32 cellular contexts compared by ENCODE assay signal in genomic region chr5:181149355-181149754, GRCh38. TPM values are rescaled to one million over a fixed set of nuclear protein-coding genes. Genes with fewer than 3 reads are reported as not detected.
A peak's percentile ranks its signal among the peaks of the same experiment; 100 is the strongest.
DNase-seq lines count a peak whose midpoint lies in the region; ATAC-seq and TF ChIP-seq lines count a peak whose summit lies in the region.
"Had no signal": no experiment of that assay in that cellular context is flagged by ENCODE, and none has a peak within 500 bp of the region (broad histone marks: within the 10 kb centered on the region; RNA-seq: fewer than 3 reads in every experiment).

No MANE protein-coding gene starts in this region.

- no TSS peak for BruUV-seq in PC-3 (replicated peaks; lab: Mats Ljungman, UMichigan)
- BruUV-seq in mammary epithelial cell (replicated peaks; lab: Mats Ljungman, UMichigan): no TSS peak

- H3K36me3 Mint-ChIP-seq in activated naive CD4-positive, alpha-beta T cell treated with anti-CD3 and anti-CD28 coated beads for 36 hours (ENCODE audit: low read depth): no peaks in the 10 kb centered on the region
- peaks cover 0 to 3% (median 0%) of the 10 kb centered on the region in 3 donors for H3K36me3 Mint-ChIP-seq in CD8-positive, alpha-beta memory T cell
- H3K36me3 Mint-ChIP-seq: CD8-positive, alpha-beta T cell had no signal

- H3K4me2 ChIP-seq in PC-3 (ENCODE audit: low read length): peak overlapping the region; percentile 44
- H3K4me2 ChIP-seq in mammary epithelial cell (ENCODE audit: insufficient read depth, low read depth, low read length): peak overlapping the region; percentile 67
- H3K4me2 ChIP-seq: A549 had no signal

- intact Hi-C loops in PC-3 (cut with micrococcal nuclease) (no loop called here), mammary epithelial cell (cut with micrococcal nuclease) (no loop called here)
- intact Hi-C loops in activated naive CD4-positive, alpha-beta T cell treated with anti-CD3 and anti-CD28 coated beads for 36 hours (cut with micrococcal nuclease): no loop called here

- TF ChIP-seq EP300 in tibial nerve (IDR thresholded peaks at IDR 0.05): no peak

- peaks cover 36% of the 10 kb centered on the region for H3K27me3 Mint-ChIP-seq in activated naive CD4-positive, alpha-beta T cell treated with anti-CD3 and anti-CD28 coated beads for 36 hours (ENCODE audit: low read depth)
- peaks cover 32 to 57% of the 10 kb centered on the region in 2 donors for H3K27me3 Mint-ChIP-seq in CD8-positive, alpha-beta memory T cell

- TF ChIP-seq CTCF in PC-3 (conservative IDR thresholded peaks at IDR 0.05; ENCODE audit: low read depth, low read length) (no peak), mammary epithelial cell (conservative IDR thresholded peaks at IDR 0.05 in 1 of 2, IDR thresholded peaks at IDR 0.05 in 1 of 2; ENCODE audit: extremely low read depth in 1 of 2, insufficient read depth in 1 of 2, low read depth in 1 of 2, low read length in 2 of 2) (no peak), foreskin keratinocyte (conservative IDR thresholded peaks at IDR 0.05) (no peak), tibial nerve (IDR thresholded peaks at IDR 0.05) (no peak)

- H3K9me3 Mint-ChIP-seq in activated naive CD4-positive, alpha-beta T cell treated with anti-CD3 and anti-CD28 coated beads for 36 hours: peaks cover 3% of the 10 kb centered on the region
- peaks cover 0 to 1% (median 0%) of the 10 kb centered on the region in 5 donors for H3K9me3 Mint-ChIP-seq in CD8-positive, alpha-beta memory T cell
- H3K9me3 Mint-ChIP-seq: CD8-positive, alpha-beta T cell had no signal

- peaks cover 12% of the 10 kb centered on the region for H3F3A ChIP-seq in PC-3 (ENCODE audit: low read length, unreplicated experiment)

- no peak for ATAC-seq in PC-3
- ATAC-seq in foreskin keratinocyte: peak; percentile 89
- ATAC-seq: A549; CD8-positive, alpha-beta T cell; K562; Right ventricle myocardium inferior; SK-N-SH treated with all-trans-retinoic acid at 6 μM for 48 hours had no signal

- no peak overlapping the region for H3K27ac Mint-ChIP-seq in activated naive CD4-positive, alpha-beta T cell treated with anti-CD3 and anti-CD28 coated beads for 36 hours
- H3K27ac Mint-ChIP-seq in CD8-positive, alpha-beta memory T cell: no peak overlapping the region
- H3K27ac Mint-ChIP-seq: CD8-positive, alpha-beta T cell had no signal

- H3K9me2 ChIP-seq in PC-3 (replicated peaks; ENCODE audit: low read length): no peaks in the 10 kb centered on the region

- 0 out of 2 replicates have a peak, but pooled peaks cover 9% of the 10 kb centered on the region for H3K9me3 ChIP-seq in PC-3 (ENCODE audit: low read length)
- no peaks in the 10 kb centered on the region for H3K9me3 ChIP-seq in mammary epithelial cell (replicated peaks; ENCODE audit: insufficient read depth, low read length)
- no peaks in the 10 kb centered on the region for H3K9me3 ChIP-seq in CD8-positive, alpha-beta memory T cell (ENCODE audit: low read length)
- H3K9me3 ChIP-seq in tibial nerve: no peaks in the 10 kb centered on the region
- H3K9me3 ChIP-seq: A549, SJCRH30 had no signal

- H2AFZ ChIP-seq in PC-3 (ENCODE audit: low read length): no peak overlapping the region
- H2AFZ ChIP-seq in mammary epithelial cell (ENCODE audit: low read depth, low read length): peak overlapping the region; percentile 70

- in situ Hi-C loops in mammary epithelial cell (cut with MboI; ENCODE audit: low sequenced_read_pairs in 2 of 2): no loop called here

- H3K36me3 ChIP-seq in PC-3 (ENCODE audit: low read depth, low read length) (no peaks in the 10 kb centered on the region; the same call in 1 of the 2 replicates), mammary epithelial cell (ENCODE audit: insufficient read depth, low read length) (no peaks in the 10 kb centered on the region), tibial nerve (no peaks in the 10 kb centered on the region)
- no peaks in the 10 kb centered on the region for H3K36me3 ChIP-seq in CD8-positive, alpha-beta memory T cell (ENCODE audit: insufficient read depth, low read length)
- H3K36me3 ChIP-seq: SJCRH30 had no signal

- DNase-seq in HPDE6-E6E7 (ENCODE audit: extremely low spot score): peak; percentile 71
- DNase-seq in PC-3: peak; percentile 82
- peak; percentile 68 for DNase-seq in mammary epithelial cell
- DNase-seq in foreskin keratinocyte: peak; percentile 36 to 56
- no peak for DNase-seq in activated naive CD4-positive, alpha-beta T cell treated with anti-CD3 and anti-CD28 coated beads for 36 hours
- no peak for DNase-seq in CD8-positive, alpha-beta memory T cell
- DNase-seq in pons (ENCODE audit: low spot score): no peak
- DNase-seq in tibial nerve (ENCODE audit: low spot score in 2 of 2): no peak
- DNase-seq: AML-193; CD8-positive, alpha-beta T cell; DMS 273 treated with DMSO at 0.1 percent for 48 hours; DMS79; EL; GDM1; H7; Kasumi-1; MV-4-11; NCI-H1105 treated with DMSO at 0.1 percent for 48 hours; NCI-H146; NCI-H1930; NCI-H2107; NCI-H446; NCI-H524 treated with DMSO at 0.1 percent for 48 hours; NCI-H774; NK-92 treated with Interleukin-12 subunit alpha and Interleukin-12 subunit beta, amount 100 ng/mL, for 24 hours; SJCRH30 had no signal

- H3K9ac ChIP-seq in PC-3 (ENCODE audit: low read length): no peak overlapping the region
- H3K9ac ChIP-seq in mammary epithelial cell (ENCODE audit: insufficient read depth, low read length): no peak overlapping the region

- H3K4me3 ChIP-seq in PC-3 (ENCODE audit: low read length): no peak overlapping the region
- no peak overlapping the region for H3K4me3 ChIP-seq in mammary epithelial cell (replicated peaks in 1 of 3; ENCODE audit: insufficient read depth in 1 of 3, low read depth in 2 of 3, low read length in 3 of 3)
- H3K4me3 ChIP-seq in CD8-positive, alpha-beta memory T cell (ENCODE audit: low read length): no peak overlapping the region
- H3K4me3 ChIP-seq in tibial nerve: no peak overlapping the region
- H3K4me3 ChIP-seq: A549, K562, SJCRH30 had no signal

- H3K27ac ChIP-seq in PC-3 (ENCODE audit: low read length) (peak overlapping the region; percentile 30; the same call in 1 of the 2 replicates), mammary epithelial cell (ENCODE audit: insufficient read depth, low read depth, low read length) (no peak overlapping the region), foreskin keratinocyte (no peak overlapping the region), tibial nerve (no peak overlapping the region)
- H3K27ac ChIP-seq in CD8-positive, alpha-beta memory T cell (ENCODE audit: low read depth, low read length): no peak overlapping the region
- H3K27ac ChIP-seq: A549, C4-2B, SJCRH30 had no signal

- 0% methylated on average over 6 of the region's 6 CpGs for WGBS in mammary epithelial cell (ENCODE audit: low coverage, missing lambda C conversion rate)
- 94 to 96% methylated on average over 6 of the region's 6 CpGs for WGBS in tibial nerve, 2 donors

- CTCF ChIA-PET in PC-3 (lab: Charles Lee) (no interaction called here), mammary epithelial cell (lab: Charles Lee; ENCODE audit: low non-redundant PET) (no interaction called here)
- CTCF ChIA-PET in activated naive CD4-positive, alpha-beta T cell treated with anti-CD3 and anti-CD28 coated beads for 36 hours (lab: Charles Lee): interaction anchor here (1.0 kb wide), 1 partner anchor 10 kb away, joined by 4 read pairs; no protein-coding TSS in a partner anchor
- CTCF ChIA-PET in CD8-positive, alpha-beta memory T cell (lab: Charles Lee): no interaction called here

- peaks cover 55% of the 10 kb centered on the region for H3K4me1 ChIP-seq in PC-3 (ENCODE audit: insufficient read depth, low read length)
- H3K4me1 ChIP-seq in mammary epithelial cell (ENCODE audit: insufficient read depth, low read length): peaks cover 21% of the 10 kb centered on the region
- peaks cover 9% of the 10 kb centered on the region for H3K4me1 ChIP-seq in foreskin keratinocyte
- H3K4me1 ChIP-seq in CD8-positive, alpha-beta memory T cell (ENCODE audit: insufficient read depth, low read length): peaks cover 4% of the 10 kb centered on the region
- H3K4me1 ChIP-seq in tibial nerve: no peaks in the 10 kb centered on the region
- H3K4me1 ChIP-seq: SJCRH30 had no signal

- TF ChIP-seq POLR2A in tibial nerve (IDR thresholded peaks at IDR 0.05): no peak

- dilution Hi-C loops in mammary epithelial cell (cut with HindIII; ENCODE audit: low sequenced_read_pairs): no loop called here

- H3K4me3 Mint-ChIP-seq in activated naive CD4-positive, alpha-beta T cell treated with anti-CD3 and anti-CD28 coated beads for 36 hours: no peak overlapping the region
- no peak overlapping the region for H3K4me3 Mint-ChIP-seq in CD8-positive, alpha-beta memory T cell
- H3K4me3 Mint-ChIP-seq: CD8-positive, alpha-beta T cell had no signal

- no peaks in the 10 kb centered on the region for H3K27me3 ChIP-seq in PC-3 (ENCODE audit: low read length)
- H3K27me3 ChIP-seq in mammary epithelial cell (ENCODE audit: insufficient read depth, low read length): no peaks in the 10 kb centered on the region
- peaks cover 2% of the 10 kb centered on the region for H3K27me3 ChIP-seq in foreskin keratinocyte
- peaks cover 6% of the 10 kb centered on the region for H3K27me3 ChIP-seq in CD8-positive, alpha-beta memory T cell (ENCODE audit: insufficient read depth, low read length, poor library complexity, severe bottlenecking)
- peaks cover 0 to 35% of the 10 kb centered on the region in 2 donors for H3K27me3 ChIP-seq in tibial nerve

- peaks cover 5% of the 10 kb centered on the region for H3K4me1 Mint-ChIP-seq in activated naive CD4-positive, alpha-beta T cell treated with anti-CD3 and anti-CD28 coated beads for 36 hours (ENCODE audit: low read depth)
- H3K4me1 Mint-ChIP-seq in CD8-positive, alpha-beta memory T cell: peaks cover 0 to 5% (median 4%) of the 10 kb centered on the region in 3 donors

- H4K20me1 ChIP-seq in PC-3 (ENCODE audit: low read length): no peaks in the 10 kb centered on the region
- H4K20me1 ChIP-seq in mammary epithelial cell (ENCODE audit: insufficient read depth, low read length): no peaks in the 10 kb centered on the region

- H3K79me2 ChIP-seq in PC-3 (ENCODE audit: low read length): no peaks in the 10 kb centered on the region
- H3K79me2 ChIP-seq in mammary epithelial cell (ENCODE audit: insufficient read depth, low read length): no peaks in the 10 kb centered on the region

- POLR2A ChIA-PET in PC-3 (lab: Charles Lee; ENCODE audit: unreplicated experiment): no interaction called here
- POLR2A ChIA-PET in CD8-positive, alpha-beta memory T cell (lab: Charles Lee): no interaction called here

RNA-seq across cellular contexts. Expression of gene OR2V2, which starts 2.0 kb away (rescaled TPM):
- total RNA-seq in PC-3 (2014; rRNA removed) (not detected in 2 replicates), mammary epithelial cell (not detected), foreskin keratinocyte (not detected in 2 replicates), tibial nerve (not detected)
- polyA plus RNA-seq in mammary epithelial cell (not detected), foreskin keratinocyte (not detected in 2 replicates)
- not detected for polyA minus RNA-seq in mammary epithelial cell
- total RNA-seq in activated naive CD4-positive, alpha-beta T cell treated with anti-CD3 and anti-CD28 coated beads for 36 hours: not detected
- not detected for total RNA-seq in CD8-positive, alpha-beta memory T cell
- polyA plus RNA-seq in CD8-positive, alpha-beta memory T cell: not detected
- total RNA-seq: CD8-positive, alpha-beta T cell; H7; K562; M059J; Right ventricle myocardium inferior; SJCRH30 had no signal
- polyA plus RNA-seq: A549 had no signal

RNA-seq across cellular contexts. Expression of gene OR2V1, which starts 18.4 kb away (rescaled TPM):
- total RNA-seq in PC-3 (2014; rRNA removed) (not detected in 2 replicates), mammary epithelial cell (not detected), foreskin keratinocyte (not detected in 2 replicates), tibial nerve (not detected)
- polyA plus RNA-seq in mammary epithelial cell (not detected), foreskin keratinocyte (not detected in 2 replicates)
- polyA minus RNA-seq in mammary epithelial cell: not detected
- not detected for total RNA-seq in activated naive CD4-positive, alpha-beta T cell treated with anti-CD3 and anti-CD28 coated beads for 36 hours
- total RNA-seq in CD8-positive, alpha-beta memory T cell: not detected
- not detected for polyA plus RNA-seq in CD8-positive, alpha-beta memory T cell
- total RNA-seq: CD8-positive, alpha-beta T cell; H7; M059J; Right ventricle myocardium inferior had no signal
- polyA plus RNA-seq: A549 had no signal

RNA-seq across cellular contexts. Expression of gene TRIM7, which starts 55.6 kb away (rescaled TPM):
- 28.1 and 44.1 TPM in 2 replicates for total RNA-seq in PC-3 (2014; rRNA removed)
- total RNA-seq in mammary epithelial cell: 10 to 100 TPM in 1 of 2 donors, 1 to 10 TPM in 1; 6.3 to 31.4 TPM
- polyA plus RNA-seq in mammary epithelial cell: 18.8 TPM
- 6.6 TPM for polyA minus RNA-seq in mammary epithelial cell
- 33.3 and 37.6 TPM in 2 replicates for total RNA-seq in foreskin keratinocyte
- 36.7 and 39.0 TPM in 2 replicates for polyA plus RNA-seq in foreskin keratinocyte
- 1 to 10 TPM; 1.6 to 1.8 TPM for total RNA-seq in activated naive CD4-positive, alpha-beta T cell treated with anti-CD3 and anti-CD28 coated beads for 36 hours
- 1 to 10 TPM; 2.2 to 2.3 TPM for total RNA-seq in CD8-positive, alpha-beta memory T cell
- polyA plus RNA-seq in CD8-positive, alpha-beta memory T cell: 0.74 TPM
- total RNA-seq in tibial nerve: 10 to 100 TPM in 3 of 4 donors, 1 to 10 TPM in 1; 3.7 to 12.1 (median 10.6) TPM

Comparison
In these comparisons a context has a peak if more than half of its experiments do, and no peak if none do; other contexts are left out.
1. DNase-seq: peak in HPDE6-E6E7 (single experiment), PC-3 (single experiment), mammary epithelial cell (single experiment) and foreskin keratinocyte (2 of 2); none in activated naive CD4-positive, alpha-beta T cell treated with anti-CD3 and anti-CD28 coated beads for 36 hours (single experiment), CD8-positive, alpha-beta memory T cell (0 of 5), pons (single experiment) and tibial nerve (0 of 2).